1 cellular context compared by ENCODE assay signal in the genomic region with DNA sequence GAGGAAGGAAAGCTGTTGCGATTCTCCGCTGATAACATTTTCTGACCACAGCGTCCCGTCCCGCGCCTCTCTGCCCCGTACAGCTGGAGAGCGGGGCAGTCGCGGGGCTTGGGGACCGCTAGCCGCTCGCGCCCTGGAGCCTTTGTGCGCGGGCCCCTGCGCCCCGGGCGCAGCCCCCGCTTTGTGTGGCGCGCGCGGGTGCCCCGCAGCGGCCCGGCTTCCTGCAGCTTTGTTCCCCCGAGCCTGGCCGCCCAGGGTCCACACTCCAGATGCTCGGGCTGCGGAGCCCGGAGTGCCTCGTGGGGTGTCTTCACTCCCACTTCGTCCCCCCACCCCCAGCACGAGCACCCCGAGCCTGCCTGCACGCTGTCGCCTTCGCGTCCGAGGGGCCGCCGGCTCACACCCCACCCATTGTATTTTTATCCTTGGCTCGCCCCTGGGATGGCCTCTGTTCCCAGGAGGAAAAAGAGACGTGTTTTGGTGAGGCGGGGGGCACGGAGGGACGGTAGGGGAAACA.
TF ChIP-seq lines count a peak whose summit lies in the region.

No MANE protein-coding gene starts in this region.

TF ChIP-seq in WTC11, 78 proteins besides CTCF, POLR2A, EP300 and RAD21 (continued from another document and continues in another):
- TF ChIP-seq, protein P1, sequence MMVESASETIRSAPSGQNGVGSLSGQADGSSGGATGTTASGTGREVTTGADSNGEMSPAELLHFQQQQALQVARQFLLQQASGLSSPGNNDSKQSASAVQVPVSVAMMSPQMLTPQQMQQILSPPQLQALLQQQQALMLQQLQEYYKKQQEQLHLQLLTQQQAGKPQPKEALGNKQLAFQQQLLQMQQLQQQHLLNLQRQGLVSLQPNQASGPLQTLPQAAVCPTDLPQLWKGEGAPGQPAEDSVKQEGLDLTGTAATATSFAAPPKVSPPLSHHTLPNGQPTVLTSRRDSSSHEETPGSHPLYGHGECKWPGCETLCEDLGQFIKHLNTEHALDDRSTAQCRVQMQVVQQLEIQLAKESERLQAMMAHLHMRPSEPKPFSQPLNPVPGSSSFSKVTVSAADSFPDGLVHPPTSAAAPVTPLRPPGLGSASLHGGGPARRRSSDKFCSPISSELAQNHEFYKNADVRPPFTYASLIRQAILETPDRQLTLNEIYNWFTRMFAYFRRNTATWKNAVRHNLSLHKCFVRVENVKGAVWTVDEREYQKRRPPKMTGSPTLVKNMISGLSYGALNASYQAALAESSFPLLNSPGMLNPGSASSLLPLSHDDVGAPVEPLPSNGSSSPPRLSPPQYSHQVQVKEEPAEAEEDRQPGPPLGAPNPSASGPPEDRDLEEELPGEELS (CRISPR knock-in tag; IDR thresholded peaks at IDR 0.05), result no peak
- TF ChIP-seq, protein P2, sequence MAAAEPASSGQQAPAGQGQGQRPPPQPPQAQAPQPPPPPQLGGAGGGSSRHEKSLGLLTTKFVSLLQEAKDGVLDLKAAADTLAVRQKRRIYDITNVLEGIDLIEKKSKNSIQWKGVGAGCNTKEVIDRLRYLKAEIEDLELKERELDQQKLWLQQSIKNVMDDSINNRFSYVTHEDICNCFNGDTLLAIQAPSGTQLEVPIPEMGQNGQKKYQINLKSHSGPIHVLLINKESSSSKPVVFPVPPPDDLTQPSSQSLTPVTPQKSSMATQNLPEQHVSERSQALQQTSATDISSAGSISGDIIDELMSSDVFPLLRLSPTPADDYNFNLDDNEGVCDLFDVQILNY (CRISPR knock-in tag; IDR thresholded peaks at IDR 0.05), result peak; percentile 74; the same call in 1 of the 2 replicates
- TF ChIP-seq ZBTB21 (CRISPR knock-in tag; IDR thresholded peaks at IDR 0.05; ENCODE audit: borderline replicate concordance) (no peak), CREM (CRISPR knock-in tag; IDR thresholded peaks at IDR 0.05) (no peak), FOXJ3 (CRISPR knock-in tag; IDR thresholded peaks at IDR 0.05; ENCODE audit: borderline replicate concordance) (no peak), JAZF1 (CRISPR knock-in tag; IDR thresholded peaks at IDR 0.05) (no peak), NFATC4 (CRISPR knock-in tag; IDR thresholded peaks at IDR 0.05) (no peak), SOX15 (CRISPR knock-in tag; IDR thresholded peaks at IDR 0.05) (no peak), ZNF121 (CRISPR knock-in tag; IDR thresholded peaks at IDR 0.05) (no peak), ZNF423 (CRISPR knock-in tag; IDR thresholded peaks at IDR 0.05) (no peak), CBFB (CRISPR knock-in tag; IDR thresholded peaks at IDR 0.05; ENCODE audit: low read depth) (no peak), TCF7 (CRISPR knock-in tag; IDR thresholded peaks at IDR 0.05; ENCODE audit: low read depth) (no peak; the same call in 1 of the 2 replicates), FOXP1 (CRISPR knock-in tag; IDR thresholded peaks at IDR 0.05; ENCODE audit: borderline replicate concordance) (no peak), SMAD4 (CRISPR knock-in tag; IDR thresholded peaks at IDR 0.05) (no peak), ZNF263 (CRISPR knock-in tag; IDR thresholded peaks at IDR 0.05; ENCODE audit: low read depth) (no peak), ZNF219 (CRISPR knock-in tag; IDR thresholded peaks at IDR 0.05; ENCODE audit: borderline replicate concordance) (no peak), OVOL2 (CRISPR knock-in tag; IDR thresholded peaks at IDR 0.05; ENCODE audit: borderline replicate concordance) (no peak), HMGA2 (CRISPR knock-in tag; IDR thresholded peaks at IDR 0.05) (no peak), ZNF396 (CRISPR knock-in tag; IDR thresholded peaks at IDR 0.05; ENCODE audit: borderline replicate concordance) (no peak), SMAD3 (CRISPR knock-in tag; IDR thresholded peaks at IDR 0.05; ENCODE audit: borderline replicate concordance) (no peak)
- TF ChIP-seq, protein P3, sequence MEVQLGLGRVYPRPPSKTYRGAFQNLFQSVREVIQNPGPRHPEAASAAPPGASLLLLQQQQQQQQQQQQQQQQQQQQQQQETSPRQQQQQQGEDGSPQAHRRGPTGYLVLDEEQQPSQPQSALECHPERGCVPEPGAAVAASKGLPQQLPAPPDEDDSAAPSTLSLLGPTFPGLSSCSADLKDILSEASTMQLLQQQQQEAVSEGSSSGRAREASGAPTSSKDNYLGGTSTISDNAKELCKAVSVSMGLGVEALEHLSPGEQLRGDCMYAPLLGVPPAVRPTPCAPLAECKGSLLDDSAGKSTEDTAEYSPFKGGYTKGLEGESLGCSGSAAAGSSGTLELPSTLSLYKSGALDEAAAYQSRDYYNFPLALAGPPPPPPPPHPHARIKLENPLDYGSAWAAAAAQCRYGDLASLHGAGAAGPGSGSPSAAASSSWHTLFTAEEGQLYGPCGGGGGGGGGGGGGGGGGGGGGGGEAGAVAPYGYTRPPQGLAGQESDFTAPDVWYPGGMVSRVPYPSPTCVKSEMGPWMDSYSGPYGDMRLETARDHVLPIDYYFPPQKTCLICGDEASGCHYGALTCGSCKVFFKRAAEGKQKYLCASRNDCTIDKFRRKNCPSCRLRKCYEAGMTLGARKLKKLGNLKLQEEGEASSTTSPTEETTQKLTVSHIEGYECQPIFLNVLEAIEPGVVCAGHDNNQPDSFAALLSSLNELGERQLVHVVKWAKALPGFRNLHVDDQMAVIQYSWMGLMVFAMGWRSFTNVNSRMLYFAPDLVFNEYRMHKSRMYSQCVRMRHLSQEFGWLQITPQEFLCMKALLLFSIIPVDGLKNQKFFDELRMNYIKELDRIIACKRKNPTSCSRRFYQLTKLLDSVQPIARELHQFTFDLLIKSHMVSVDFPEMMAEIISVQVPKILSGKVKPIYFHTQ (CRISPR knock-in tag; IDR thresholded peaks at IDR 0.05), result no peak
- TF ChIP-seq, protein P4, sequence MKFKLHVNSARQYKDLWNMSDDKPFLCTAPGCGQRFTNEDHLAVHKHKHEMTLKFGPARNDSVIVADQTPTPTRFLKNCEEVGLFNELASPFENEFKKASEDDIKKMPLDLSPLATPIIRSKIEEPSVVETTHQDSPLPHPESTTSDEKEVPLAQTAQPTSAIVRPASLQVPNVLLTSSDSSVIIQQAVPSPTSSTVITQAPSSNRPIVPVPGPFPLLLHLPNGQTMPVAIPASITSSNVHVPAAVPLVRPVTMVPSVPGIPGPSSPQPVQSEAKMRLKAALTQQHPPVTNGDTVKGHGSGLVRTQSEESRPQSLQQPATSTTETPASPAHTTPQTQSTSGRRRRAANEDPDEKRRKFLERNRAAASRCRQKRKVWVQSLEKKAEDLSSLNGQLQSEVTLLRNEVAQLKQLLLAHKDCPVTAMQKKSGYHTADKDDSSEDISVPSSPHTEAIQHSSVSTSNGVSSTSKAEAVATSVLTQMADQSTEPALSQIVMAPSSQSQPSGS (CRISPR knock-in tag; IDR thresholded peaks at IDR 0.05; ENCODE audit: borderline replicate concordance, low read depth), result no peak
- TF ChIP-seq, protein P5, sequence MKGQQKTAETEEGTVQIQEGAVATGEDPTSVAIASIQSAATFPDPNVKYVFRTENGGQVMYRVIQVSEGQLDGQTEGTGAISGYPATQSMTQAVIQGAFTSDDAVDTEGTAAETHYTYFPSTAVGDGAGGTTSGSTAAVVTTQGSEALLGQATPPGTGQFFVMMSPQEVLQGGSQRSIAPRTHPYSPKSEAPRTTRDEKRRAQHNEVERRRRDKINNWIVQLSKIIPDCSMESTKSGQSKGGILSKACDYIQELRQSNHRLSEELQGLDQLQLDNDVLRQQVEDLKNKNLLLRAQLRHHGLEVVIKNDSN (CRISPR knock-in tag; IDR thresholded peaks at IDR 0.05), result no peak; the same call in 1 of the 2 replicates
- TF ChIP-seq, protein P6, sequence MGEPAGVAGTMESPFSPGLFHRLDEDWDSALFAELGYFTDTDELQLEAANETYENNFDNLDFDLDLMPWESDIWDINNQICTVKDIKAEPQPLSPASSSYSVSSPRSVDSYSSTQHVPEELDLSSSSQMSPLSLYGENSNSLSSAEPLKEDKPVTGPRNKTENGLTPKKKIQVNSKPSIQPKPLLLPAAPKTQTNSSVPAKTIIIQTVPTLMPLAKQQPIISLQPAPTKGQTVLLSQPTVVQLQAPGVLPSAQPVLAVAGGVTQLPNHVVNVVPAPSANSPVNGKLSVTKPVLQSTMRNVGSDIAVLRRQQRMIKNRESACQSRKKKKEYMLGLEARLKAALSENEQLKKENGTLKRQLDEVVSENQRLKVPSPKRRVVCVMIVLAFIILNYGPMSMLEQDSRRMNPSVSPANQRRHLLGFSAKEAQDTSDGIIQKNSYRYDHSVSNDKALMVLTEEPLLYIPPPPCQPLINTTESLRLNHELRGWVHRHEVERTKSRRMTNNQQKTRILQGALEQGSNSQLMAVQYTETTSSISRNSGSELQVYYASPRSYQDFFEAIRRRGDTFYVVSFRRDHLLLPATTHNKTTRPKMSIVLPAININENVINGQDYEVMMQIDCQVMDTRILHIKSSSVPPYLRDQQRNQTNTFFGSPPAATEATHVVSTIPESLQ (CRISPR knock-in tag; IDR thresholded peaks at IDR 0.05), result no peak
- TF ChIP-seq, protein P7, sequence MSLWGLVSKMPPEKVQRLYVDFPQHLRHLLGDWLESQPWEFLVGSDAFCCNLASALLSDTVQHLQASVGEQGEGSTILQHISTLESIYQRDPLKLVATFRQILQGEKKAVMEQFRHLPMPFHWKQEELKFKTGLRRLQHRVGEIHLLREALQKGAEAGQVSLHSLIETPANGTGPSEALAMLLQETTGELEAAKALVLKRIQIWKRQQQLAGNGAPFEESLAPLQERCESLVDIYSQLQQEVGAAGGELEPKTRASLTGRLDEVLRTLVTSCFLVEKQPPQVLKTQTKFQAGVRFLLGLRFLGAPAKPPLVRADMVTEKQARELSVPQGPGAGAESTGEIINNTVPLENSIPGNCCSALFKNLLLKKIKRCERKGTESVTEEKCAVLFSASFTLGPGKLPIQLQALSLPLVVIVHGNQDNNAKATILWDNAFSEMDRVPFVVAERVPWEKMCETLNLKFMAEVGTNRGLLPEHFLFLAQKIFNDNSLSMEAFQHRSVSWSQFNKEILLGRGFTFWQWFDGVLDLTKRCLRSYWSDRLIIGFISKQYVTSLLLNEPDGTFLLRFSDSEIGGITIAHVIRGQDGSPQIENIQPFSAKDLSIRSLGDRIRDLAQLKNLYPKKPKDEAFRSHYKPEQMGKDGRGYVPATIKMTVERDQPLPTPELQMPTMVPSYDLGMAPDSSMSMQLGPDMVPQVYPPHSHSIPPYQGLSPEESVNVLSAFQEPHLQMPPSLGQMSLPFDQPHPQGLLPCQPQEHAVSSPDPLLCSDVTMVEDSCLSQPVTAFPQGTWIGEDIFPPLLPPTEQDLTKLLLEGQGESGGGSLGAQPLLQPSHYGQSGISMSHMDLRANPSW (CRISPR knock-in tag; conservative IDR thresholded peaks at IDR 0.05; ENCODE audit: low read depth), result 0 out of 2 replicates have a peak, but pooled peaks have one; percentile 36
- TF ChIP-seq, protein P8, sequence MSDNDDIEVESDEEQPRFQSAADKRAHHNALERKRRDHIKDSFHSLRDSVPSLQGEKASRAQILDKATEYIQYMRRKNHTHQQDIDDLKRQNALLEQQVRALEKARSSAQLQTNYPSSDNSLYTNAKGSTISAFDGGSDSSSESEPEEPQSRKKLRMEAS (CRISPR knock-in tag; IDR thresholded peaks at IDR 0.05), result no peak
- TF ChIP-seq, protein P9, sequence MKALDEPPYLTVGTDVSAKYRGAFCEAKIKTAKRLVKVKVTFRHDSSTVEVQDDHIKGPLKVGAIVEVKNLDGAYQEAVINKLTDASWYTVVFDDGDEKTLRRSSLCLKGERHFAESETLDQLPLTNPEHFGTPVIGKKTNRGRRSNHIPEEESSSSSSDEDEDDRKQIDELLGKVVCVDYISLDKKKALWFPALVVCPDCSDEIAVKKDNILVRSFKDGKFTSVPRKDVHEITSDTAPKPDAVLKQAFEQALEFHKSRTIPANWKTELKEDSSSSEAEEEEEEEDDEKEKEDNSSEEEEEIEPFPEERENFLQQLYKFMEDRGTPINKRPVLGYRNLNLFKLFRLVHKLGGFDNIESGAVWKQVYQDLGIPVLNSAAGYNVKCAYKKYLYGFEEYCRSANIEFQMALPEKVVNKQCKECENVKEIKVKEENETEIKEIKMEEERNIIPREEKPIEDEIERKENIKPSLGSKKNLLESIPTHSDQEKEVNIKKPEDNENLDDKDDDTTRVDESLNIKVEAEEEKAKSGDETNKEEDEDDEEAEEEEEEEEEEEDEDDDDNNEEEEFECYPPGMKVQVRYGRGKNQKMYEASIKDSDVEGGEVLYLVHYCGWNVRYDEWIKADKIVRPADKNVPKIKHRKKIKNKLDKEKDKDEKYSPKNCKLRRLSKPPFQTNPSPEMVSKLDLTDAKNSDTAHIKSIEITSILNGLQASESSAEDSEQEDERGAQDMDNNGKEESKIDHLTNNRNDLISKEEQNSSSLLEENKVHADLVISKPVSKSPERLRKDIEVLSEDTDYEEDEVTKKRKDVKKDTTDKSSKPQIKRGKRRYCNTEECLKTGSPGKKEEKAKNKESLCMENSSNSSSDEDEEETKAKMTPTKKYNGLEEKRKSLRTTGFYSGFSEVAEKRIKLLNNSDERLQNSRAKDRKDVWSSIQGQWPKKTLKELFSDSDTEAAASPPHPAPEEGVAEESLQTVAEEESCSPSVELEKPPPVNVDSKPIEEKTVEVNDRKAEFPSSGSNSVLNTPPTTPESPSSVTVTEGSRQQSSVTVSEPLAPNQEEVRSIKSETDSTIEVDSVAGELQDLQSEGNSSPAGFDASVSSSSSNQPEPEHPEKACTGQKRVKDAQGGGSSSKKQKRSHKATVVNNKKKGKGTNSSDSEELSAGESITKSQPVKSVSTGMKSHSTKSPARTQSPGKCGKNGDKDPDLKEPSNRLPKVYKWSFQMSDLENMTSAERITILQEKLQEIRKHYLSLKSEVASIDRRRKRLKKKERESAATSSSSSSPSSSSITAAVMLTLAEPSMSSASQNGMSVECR (CRISPR knock-in tag; IDR thresholded peaks at IDR 0.05; ENCODE audit: borderline replicate concordance), result 0 out of 2 replicates have a peak, but pooled peaks have one; percentile 68
- TF ChIP-seq, protein P10, sequence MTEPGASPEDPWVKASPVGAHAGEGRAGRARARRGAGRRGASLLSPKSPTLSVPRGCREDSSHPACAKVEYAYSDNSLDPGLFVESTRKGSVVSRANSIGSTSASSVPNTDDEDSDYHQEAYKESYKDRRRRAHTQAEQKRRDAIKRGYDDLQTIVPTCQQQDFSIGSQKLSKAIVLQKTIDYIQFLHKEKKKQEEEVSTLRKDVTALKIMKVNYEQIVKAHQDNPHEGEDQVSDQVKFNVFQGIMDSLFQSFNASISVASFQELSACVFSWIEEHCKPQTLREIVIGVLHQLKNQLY (CRISPR knock-in tag; IDR thresholded peaks at IDR 0.05), result no peak
- TF ChIP-seq, protein P11, sequence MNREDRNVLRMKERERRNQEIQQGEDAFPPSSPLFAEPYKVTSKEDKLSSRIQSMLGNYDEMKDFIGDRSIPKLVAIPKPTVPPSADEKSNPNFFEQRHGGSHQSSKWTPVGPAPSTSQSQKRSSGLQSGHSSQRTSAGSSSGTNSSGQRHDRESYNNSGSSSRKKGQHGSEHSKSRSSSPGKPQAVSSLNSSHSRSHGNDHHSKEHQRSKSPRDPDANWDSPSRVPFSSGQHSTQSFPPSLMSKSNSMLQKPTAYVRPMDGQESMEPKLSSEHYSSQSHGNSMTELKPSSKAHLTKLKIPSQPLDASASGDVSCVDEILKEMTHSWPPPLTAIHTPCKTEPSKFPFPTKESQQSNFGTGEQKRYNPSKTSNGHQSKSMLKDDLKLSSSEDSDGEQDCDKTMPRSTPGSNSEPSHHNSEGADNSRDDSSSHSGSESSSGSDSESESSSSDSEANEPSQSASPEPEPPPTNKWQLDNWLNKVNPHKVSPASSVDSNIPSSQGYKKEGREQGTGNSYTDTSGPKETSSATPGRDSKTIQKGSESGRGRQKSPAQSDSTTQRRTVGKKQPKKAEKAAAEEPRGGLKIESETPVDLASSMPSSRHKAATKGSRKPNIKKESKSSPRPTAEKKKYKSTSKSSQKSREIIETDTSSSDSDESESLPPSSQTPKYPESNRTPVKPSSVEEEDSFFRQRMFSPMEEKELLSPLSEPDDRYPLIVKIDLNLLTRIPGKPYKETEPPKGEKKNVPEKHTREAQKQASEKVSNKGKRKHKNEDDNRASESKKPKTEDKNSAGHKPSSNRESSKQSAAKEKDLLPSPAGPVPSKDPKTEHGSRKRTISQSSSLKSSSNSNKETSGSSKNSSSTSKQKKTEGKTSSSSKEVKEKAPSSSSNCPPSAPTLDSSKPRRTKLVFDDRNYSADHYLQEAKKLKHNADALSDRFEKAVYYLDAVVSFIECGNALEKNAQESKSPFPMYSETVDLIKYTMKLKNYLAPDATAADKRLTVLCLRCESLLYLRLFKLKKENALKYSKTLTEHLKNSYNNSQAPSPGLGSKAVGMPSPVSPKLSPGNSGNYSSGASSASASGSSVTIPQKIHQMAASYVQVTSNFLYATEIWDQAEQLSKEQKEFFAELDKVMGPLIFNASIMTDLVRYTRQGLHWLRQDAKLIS (CRISPR knock-in tag; IDR thresholded peaks at IDR 0.05; ENCODE audit: borderline replicate concordance), result no peak
